ENCODE assay signal across 8 cellular contexts in the genomic region with DNA sequence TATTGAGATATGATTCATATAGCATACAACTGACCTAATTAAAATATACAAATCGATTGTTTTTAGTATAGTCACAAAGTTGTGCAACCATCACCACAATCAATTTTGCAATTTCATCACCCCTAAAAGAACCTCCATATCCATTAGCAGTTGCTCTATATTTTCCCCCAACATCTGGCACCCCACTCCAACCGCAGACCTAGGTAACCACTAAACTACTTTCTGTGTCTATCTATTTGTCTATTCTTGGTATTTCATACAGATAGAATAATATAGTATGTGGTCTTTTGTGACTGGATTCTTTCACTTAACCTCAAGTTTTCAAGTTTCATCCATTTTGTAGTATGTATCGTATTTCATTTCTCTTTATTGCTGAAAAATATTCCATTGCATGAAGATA.
"Had no signal": no experiment of that assay in that cellular context is flagged by ENCODE, and none has a peak within 500 bp of the region (broad histone marks: within the 10 kb centered on the region; RNA-seq: fewer than 3 reads in every experiment).

No MANE protein-coding gene starts in this region.

- H3K4me3 ChIP-seq: GM12878 had no signal

- DNase-seq: GDM1, GF-D8 had no signal

- ATAC-seq: GM12878 had no signal

- FAIRE-seq: G401.6, GM12878, GM12891, GM12892, GM18507, GM19239 had no signal
